Comparison of ENCODE assay signal across 8 cellular contexts in the genomic region with DNA sequence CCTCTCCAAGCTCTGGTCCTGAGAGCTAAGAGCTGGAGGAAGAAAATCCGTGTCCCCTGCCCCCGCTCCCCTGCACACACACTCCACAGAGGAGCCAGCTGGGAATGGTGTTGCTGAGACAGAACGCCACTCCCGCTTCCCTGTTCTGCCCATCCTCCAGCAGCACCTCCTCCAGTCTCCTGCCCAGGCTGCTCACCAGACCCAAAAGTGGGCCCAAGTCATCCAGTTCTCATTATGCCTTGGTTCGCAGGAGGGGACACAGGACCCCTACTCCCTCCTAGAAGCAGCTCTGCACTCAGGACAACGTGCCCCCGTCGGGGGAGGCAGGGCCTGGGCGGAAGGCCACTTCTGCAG. TPM values are rescaled to one million over a fixed set of nuclear protein-coding genes. Genes with fewer than 3 reads are reported as not detected.
DNase-seq lines count a peak whose midpoint lies in the region; ATAC-seq, FAIRE-seq and TF ChIP-seq lines count a peak whose summit lies in the region.

No MANE protein-coding gene starts in this region.

- POLR2A ChIA-PET in A549 (lab: Yijun Ruan, JAX): interaction anchor here (0.6 to 3.1 kb wide), 4 partner anchors 9 to 85 kb away, joined by 3 to 22 read pairs (median 4); a partner anchor contains a TSS
- POLR2A ChIA-PET in HEK293 (lab: Yijun Ruan, JAX): interaction anchor here (0.7 to 2.2 kb wide), 8 partner anchors 9 to 194 kb away, joined by 3 to 18 read pairs (median 6); a partner anchor contains a TSS

- H3K27ac ChIP-seq in A549 (peak overlapping the region; percentile 94 to 97), HEK293 (ENCODE audit: extremely low read depth, low read depth, low read length) (peak overlapping the region; percentile 89), ascending aorta (peak overlapping the region; percentile 84 to 87), kidney (ENCODE audit: low read depth in 2 of 2, low read length in 2 of 2) (peak overlapping the region; percentile 95 to 96), stomach smooth muscle (ENCODE audit: low read length) (peak overlapping the region; percentile 84)

- H3K4me2 ChIP-seq in A549: peak overlapping the region; percentile 99

- H3K9ac ChIP-seq in kidney (ENCODE audit: low read length in 2 of 2) (peak overlapping the region in 1 of 2 donors; percentile 84), stomach smooth muscle (ENCODE audit: low read length in 2 of 2) (no peak overlapping the region)

- intact Hi-C loops in ascending aorta (cut with DNase I): no loop called here
- intact Hi-C loops in kidney (cut with DNase I): no loop called here

- no peak for TF ChIP-seq CTCF in A549 (IDR thresholded peaks at IDR 0.05)
- TF ChIP-seq CTCF in HEK293 (tag by site-specific recombination; IDR thresholded peaks at IDR 0.05): no peak
- no peak for TF ChIP-seq CTCF in ascending aorta (IDR thresholded peaks at IDR 0.05)
- TF ChIP-seq CTCF in kidney (IDR thresholded peaks at IDR 0.05; ENCODE audit: borderline replicate concordance, extremely low read depth, insufficient read depth): no peak

- no peak for TF ChIP-seq EP300 in A549 (IDR thresholded peaks at IDR 0.05)

- H3K36me3 ChIP-seq in HEK293 (ENCODE audit: control insufficient read depth in 2 of 2, insufficient read depth in 1 of 2, low read length in 2 of 2): peaks cover 0 to 12% of the 10 kb centered on the region in 2 experiments; a peak in 1 of 3 replicates
- no peaks in the 10 kb centered on the region for H3K36me3 ChIP-seq in ascending aorta
- H3K36me3 ChIP-seq in kidney (ENCODE audit: control insufficient read depth in 1 of 2, insufficient read depth in 2 of 2, low read length in 2 of 2): no peaks in the 10 kb centered on the region
- peaks cover 5 to 7% of the 10 kb centered on the region in 2 donors for H3K36me3 ChIP-seq in stomach smooth muscle (ENCODE audit: control insufficient read depth in 2 of 2, insufficient read depth in 2 of 2, low read length in 2 of 2)

- H3K27me3 ChIP-seq in ascending aorta: no peaks in the 10 kb centered on the region
- H3K27me3 ChIP-seq in stomach smooth muscle (ENCODE audit: control insufficient read depth in 1 of 2, insufficient read depth in 2 of 2, low read length in 2 of 2): no peaks in the 10 kb centered on the region

- peaks cover 51% of the 10 kb centered on the region for H3K4me1 ChIP-seq in A549
- H3K4me1 ChIP-seq in HEK293 (ENCODE audit: control insufficient read depth, insufficient read depth, low read length): peaks cover 19% of the 10 kb centered on the region
- peaks cover 9 to 19% of the 10 kb centered on the region in 2 donors for H3K4me1 ChIP-seq in ascending aorta
- H3K4me1 ChIP-seq in kidney (ENCODE audit: control insufficient read depth in 1 of 2, insufficient read depth in 1 of 2, low read depth in 1 of 2, low read length in 2 of 2): peaks cover 38 to 44% of the 10 kb centered on the region in 2 donors
- H3K4me1 ChIP-seq in stomach smooth muscle (ENCODE audit: control insufficient read depth, insufficient read depth, low read length): peaks cover 70% of the 10 kb centered on the region

- TF ChIP-seq RAD21 in A549 (conservative IDR thresholded peaks at IDR 0.05 in 1 of 2, IDR thresholded peaks at IDR 0.05 in 1 of 2): no peak

- CTCF ChIA-PET in A549 (lab: Yijun Ruan, JAX) (interaction anchor here (0.6 to 28.8 kb wide), 8 partner anchors 9 to 283 kb away, joined by 3 to 489 read pairs (median 5); a partner anchor contains a TSS), HEK293 (lab: Yijun Ruan, JAX) (interaction anchor here (0.6 to 2.8 kb wide), 2 partner anchors 10 to 115 kb away, joined by 3 to 13 read pairs; no protein-coding TSS in a partner anchor)

- WGBS in A549 (ENCODE audit: missing lambda C conversion rate): 48% methylated on average over 9 of the region's 9 CpGs

- DNase-seq in A549 (ENCODE audit: low read depth in 1 of 2, low spot score in 1 of 2): no peak
- DNase-seq in ascending aorta (ENCODE audit: low spot score in 2 of 2): no peak
- peak; percentile 83 for DNase-seq in kidney
- DNase-seq in NCI-H526 treated with DMSO at 0.1 percent for 48 hours (lab: John Stamatoyannopoulos, UW): no peak
- DNase-seq in effector CD8-positive, alpha-beta T cell (lab: John Stamatoyannopoulos, UW): no peak

- no peak for TF ChIP-seq POLR2A in A549 (IDR thresholded peaks at IDR 0.05; ENCODE audit: low read length)

- H3K9me3 ChIP-seq in A549 (no peaks in the 10 kb centered on the region), HEK293 (ENCODE audit: control insufficient read depth, insufficient read depth, low read depth, low read length) (no peaks in the 10 kb centered on the region), ascending aorta (no peaks in the 10 kb centered on the region), kidney (ENCODE audit: control insufficient read depth in 1 of 2, low read length in 2 of 2) (no peaks in the 10 kb centered on the region), stomach smooth muscle (ENCODE audit: control insufficient read depth in 2 of 2, low read length in 2 of 2) (no peaks in the 10 kb centered on the region)

- no peak for FAIRE-seq in A549 (lab: Jason Lieb, UNC)
- no peak for FAIRE-seq in kidney (lab: Jason Lieb, UNC)

- ATAC-seq in A549 (peak; percentile 22 to 49; a peak in 3 of 6 replicates), HG02884 (IDR thresholded peaks at IDR 0.05; ENCODE audit: unreplicated experiment) (no peak)

- peak overlapping the region; percentile 100 for H3K4me3 ChIP-seq in A549
- peak overlapping the region; percentile 42 for H3K4me3 ChIP-seq in HEK293 (ENCODE audit: low read depth, low read length)
- H3K4me3 ChIP-seq in ascending aorta: peak overlapping the region; percentile 76 to 90
- H3K4me3 ChIP-seq in kidney (ENCODE audit: low read length in 2 of 2): peak overlapping the region; percentile 66 to 81
- peak overlapping the region; percentile 10 to 90 for H3K4me3 ChIP-seq in stomach smooth muscle (ENCODE audit: low read length in 2 of 2)

TF ChIP-seq in A549, 52 proteins besides CTCF, POLR2A, EP300 and RAD21 (continues in another document):
- no peak for TF ChIP-seq MAFK (IDR thresholded peaks at IDR 0.05; ENCODE audit: partially characterized antibody)
- TF ChIP-seq MYC (IDR thresholded peaks at IDR 0.05; ENCODE audit: borderline replicate concordance, low read length): no peak
- no peak for TF ChIP-seq TP53 (CRISPR knock-in tag; IDR thresholded peaks at IDR 0.05)
- TF ChIP-seq, protein P1, sequence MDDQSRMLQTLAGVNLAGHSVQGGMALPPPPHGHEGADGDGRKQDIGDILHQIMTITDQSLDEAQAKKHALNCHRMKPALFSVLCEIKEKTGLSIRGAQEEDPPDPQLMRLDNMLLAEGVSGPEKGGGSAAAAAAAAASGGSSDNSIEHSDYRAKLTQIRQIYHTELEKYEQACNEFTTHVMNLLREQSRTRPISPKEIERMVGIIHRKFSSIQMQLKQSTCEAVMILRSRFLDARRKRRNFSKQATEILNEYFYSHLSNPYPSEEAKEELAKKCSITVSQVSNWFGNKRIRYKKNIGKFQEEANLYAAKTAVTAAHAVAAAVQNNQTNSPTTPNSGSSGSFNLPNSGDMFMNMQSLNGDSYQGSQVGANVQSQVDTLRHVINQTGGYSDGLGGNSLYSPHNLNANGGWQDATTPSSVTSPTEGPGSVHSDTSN (IDR thresholded peaks at IDR 0.05): no peak

TF ChIP-seq in HEK293, 187 proteins besides CTCF, POLR2A, EP300 and RAD21 (continues in another document):
- TF ChIP-seq KLF7 (tag by site-specific recombination; IDR thresholded peaks at IDR 0.05; ENCODE audit: borderline replicate concordance) (0 out of 2 replicates have a peak, but pooled peaks have one; percentile 30), ZNF600 (tag by site-specific recombination; IDR thresholded peaks at IDR 0.05) (peak; percentile 94), SP3 (tag by site-specific recombination; IDR thresholded peaks at IDR 0.05) (0 out of 2 replicates have a peak, but pooled peaks have one; percentile 10), SCRT2 (tag by site-specific recombination; IDR thresholded peaks at IDR 0.05) (0 out of 2 replicates have a peak, but pooled peaks have one; percentile 7)

RNA-seq across cellular contexts. Expression of a gene that starts 0.9 kb away (rescaled TPM):
- polyA plus RNA-seq in A549 (2011; rRNA removed) (8.3 TPM in 2 replicates), A549 (2017; fragmentation: RNase III; extraction: RNeasy Plus Mini Kit Qiagen cat#74134 plus additional on column Dnase treatment) (19.3 to 20.5 TPM (median 19.4 TPM) in 3 replicates), kidney (ENCODE audit: insufficient read depth, low read depth, low replicate concordance) (11.9 TPM)
- polyA plus RNA-seq in A549 (2012; cell fraction: cytosol; rRNA removed): 27.2 and 40.2 TPM in 2 replicates
- 56.6 and 72.3 TPM in 2 replicates for polyA plus RNA-seq in A549 (2012; cell fraction: nucleus; rRNA removed)
- 7.1 and 8.4 TPM in 2 replicates for polyA minus RNA-seq in A549 (2011; rRNA and poly(A)+ RNA removed)
- total RNA-seq in ascending aorta (31.2 TPM), kidney (16.0 TPM)

RNA-seq across cellular contexts. Expression of a gene that starts 5.5 kb away (rescaled TPM):
- polyA plus RNA-seq in A549 (2011; rRNA removed): 39.4 and 52.3 TPM in 2 replicates
- polyA plus RNA-seq in A549 (2012; cell fraction: cytosol; rRNA removed): 209 and 212 TPM in 2 replicates
- 253 and 407 TPM in 2 replicates for polyA plus RNA-seq in A549 (2012; cell fraction: nucleus; rRNA removed)
- polyA plus RNA-seq in A549 (2017; fragmentation: RNase III; extraction: RNeasy Plus Mini Kit Qiagen cat#74134 plus additional on column Dnase treatment): 63.6 to 79.8 TPM (median 72.0 TPM) in 3 replicates
- 13.0 and 19.4 TPM in 2 replicates for polyA minus RNA-seq in A549 (2011; rRNA and poly(A)+ RNA removed)
- 144 TPM for total RNA-seq in ascending aorta
- 539 TPM for total RNA-seq in kidney
- 916 TPM for polyA plus RNA-seq in kidney (ENCODE audit: insufficient read depth, low read depth, low replicate concordance)

RNA-seq across cellular contexts. Expression of a gene that starts 34.3 kb away (rescaled TPM):
- polyA plus RNA-seq in A549 (2011; rRNA removed): 20.4 and 20.8 TPM in 2 replicates
- polyA plus RNA-seq in A549 (2012; cell fraction: cytosol; rRNA removed): 4.7 and 5.6 TPM in 2 replicates
- 2.6 and 4.8 TPM in 2 replicates for polyA plus RNA-seq in A549 (2012; cell fraction: nucleus; rRNA removed)
- polyA plus RNA-seq in A549 (2017; fragmentation: RNase III; extraction: RNeasy Plus Mini Kit Qiagen cat#74134 plus additional on column Dnase treatment): 23.8 to 25.4 TPM (median 24.8 TPM) in 3 replicates
- 16.9 and 19.1 TPM in 2 replicates for polyA minus RNA-seq in A549 (2011; rRNA and poly(A)+ RNA removed)
- 7.1 TPM for total RNA-seq in ascending aorta
- total RNA-seq in kidney: 64.5 TPM
- polyA plus RNA-seq in kidney (ENCODE audit: insufficient read depth, low read depth, low replicate concordance): 17.1 TPM

RNA-seq across cellular contexts. Expression of a gene that starts 34.6 kb away (rescaled TPM):
- polyA plus RNA-seq in A549 (2011; rRNA removed) (23.2 and 29.8 TPM in 2 replicates), A549 (2017; fragmentation: RNase III; extraction: RNeasy Plus Mini Kit Qiagen cat#74134 plus additional on column Dnase treatment) (32.1 to 38.2 TPM (median 34.9 TPM) in 3 replicates), kidney (ENCODE audit: insufficient read depth, low read depth, low replicate concordance) (65.1 TPM)
- polyA plus RNA-seq in A549 (2012; cell fraction: cytosol; rRNA removed): 11.0 and 14.3 TPM in 2 replicates
- polyA plus RNA-seq in A549 (2012; cell fraction: nucleus; rRNA removed): 5.5 and 5.6 TPM in 2 replicates
- 3.6 and 4.1 TPM in 2 replicates for polyA minus RNA-seq in A549 (2011; rRNA and poly(A)+ RNA removed)
- total RNA-seq in ascending aorta (37.7 TPM), kidney (40.7 TPM)

Comparison
In these comparisons a context has a peak if more than half of its experiments do, and no peak if none do; other contexts are left out.
1. H3K4me3 ChIP-seq: peak in every context shown above with its lines; median percentile 100 in A549; 83 in ascending aorta; 74 in kidney; 50 in stomach smooth muscle; 42 in HEK293.